ENCODE assay signal across 12 cellular contexts in genomic region chr20:45254867-45255266, GRCh38. TPM values are rescaled to one million over a fixed set of nuclear protein-coding genes. Genes with fewer than 3 reads are reported as not detected.
DNase-seq lines count a peak whose midpoint lies in the region; ATAC-seq and TF ChIP-seq lines count a peak whose summit lies in the region.
"Had no signal": no experiment of that assay in that cellular context is flagged by ENCODE, and none has a peak within 500 bp of the region (broad histone marks: within the 10 kb centered on the region; RNA-seq: fewer than 3 reads in every experiment).

No MANE protein-coding gene starts in this region.

- no peaks in the 10 kb centered on the region for H3K36me3 ChIP-seq in neutrophil

- H3K27ac Mint-ChIP-seq in CD14-positive monocyte, result peak overlapping the region; percentile 32 to 84 (median 79)

- H3K27ac ChIP-seq in neutrophil, result peak overlapping the region; percentile 77
- H3K27ac ChIP-seq: SK-N-MC had no signal

- H3K36me3 Mint-ChIP-seq in CD14-positive monocyte, result no peaks in the 10 kb centered on the region

- no peak for DNase-seq in CD14-positive monocyte (ENCODE audit: low spot score)
- DNase-seq in M059J (ENCODE audit: low read depth), result peak; percentile 20
- DNase-seq in cardiac fibroblast (ENCODE audit: low read depth in 2 of 2), result peak; percentile 61 to 66
- no peak for DNase-seq in epidermal melanocyte (ENCODE audit: insufficient read length, low spot score)

- TF ChIP-seq CTCF in CD14-positive monocyte (IDR thresholded peaks at IDR 0.05), result no peak
- TF ChIP-seq CTCF in cardiac fibroblast (IDR thresholded peaks at IDR 0.05; ENCODE audit: low read depth, low read length), result no peak
- TF ChIP-seq CTCF in neutrophil (IDR thresholded peaks at IDR 0.05), result no peak

- H3K9me3 ChIP-seq in neutrophil, result no peaks in the 10 kb centered on the region

- no peak for ATAC-seq in GM21360 (IDR thresholded peaks at IDR 0.05; ENCODE audit: unreplicated experiment)
- no peak for ATAC-seq in GM18870 (IDR thresholded peaks at IDR 0.05; ENCODE audit: unreplicated experiment)
- ATAC-seq in GM18861 (IDR thresholded peaks at IDR 0.05; ENCODE audit: unreplicated experiment), result no peak

- peaks cover 41% of the 10 kb centered on the region for H3K4me1 Mint-ChIP-seq in CD14-positive monocyte

- peaks cover 46 to 52% of the 10 kb centered on the region in 2 experiments for H3K4me1 ChIP-seq in neutrophil (ENCODE audit: control insufficient read depth in 1 of 2, insufficient read depth in 1 of 2, low read depth in 1 of 2, low read length in 1 of 2)

- peaks cover 0 to 11% (median 4%) of the 10 kb centered on the region in 3 donors for H3K27me3 Mint-ChIP-seq in CD14-positive monocyte (ENCODE audit: low read depth in 3 of 3)

- H3K4me3 ChIP-seq in cardiac fibroblast (replicated peaks in 1 of 2; ENCODE audit: low read depth in 2 of 2, low read length in 2 of 2) (no peak overlapping the region), neutrophil (ENCODE audit: low read depth in 1 of 2, low read length in 1 of 2) (peak overlapping the region; percentile 36 to 51)
- H3K4me3 ChIP-seq: SK-N-MC had no signal

- peak overlapping the region in 1 of 2 donors; percentile 52 for H3K4me3 Mint-ChIP-seq in CD14-positive monocyte

- no peaks in the 10 kb centered on the region for H3K27me3 ChIP-seq in neutrophil

- intact Hi-C loops in CD14-positive monocyte (cut with micrococcal nuclease), result no loop called here

- H3K9me3 Mint-ChIP-seq in CD14-positive monocyte, result no peaks in the 10 kb centered on the region

RNA-seq across cellular contexts. Expression of gene SLPI, which starts 0.5 kb away (rescaled TPM):
- polyA plus RNA-seq in CD14-positive monocyte, result 1 to 10 TPM in 1 of 2 donors, under 1 TPM in 1; 0.71 to 1.2 TPM
- total RNA-seq in M059J (2014; rRNA removed; shearing (Covaris generic)), result 0.30 TPM in 1 of 2 replicates, not detected in the other

RNA-seq across cellular contexts. Expression of gene SEMG2, which starts 33.7 kb away (rescaled TPM):
- not detected for polyA plus RNA-seq in CD14-positive monocyte
- total RNA-seq in M059J (2014; rRNA removed; shearing (Covaris generic)), result not detected in 2 replicates
- total RNA-seq: dermis microvascular lymphatic vessel endothelial cell, HT-29, mononuclear cell had no signal

RNA-seq across cellular contexts. Expression of gene SEMG1, which starts 48.0 kb away (rescaled TPM):
- polyA plus RNA-seq in CD14-positive monocyte, result not detected
- not detected in 2 replicates for total RNA-seq in M059J (2014; rRNA removed; shearing (Covaris generic))
- total RNA-seq: dermis microvascular lymphatic vessel endothelial cell, HT-29, mononuclear cell had no signal

RNA-seq across cellular contexts. Expression of gene RBPJL, which starts 51.8 kb away (rescaled TPM):
- not detected for polyA plus RNA-seq in CD14-positive monocyte
- not detected in 2 replicates for total RNA-seq in M059J (2014; rRNA removed; shearing (Covaris generic))
- total RNA-seq: dermis microvascular lymphatic vessel endothelial cell, HT-29, mononuclear cell had no signal

RNA-seq across cellular contexts. Expression of gene MATN4, which starts 53.2 kb away (rescaled TPM):
- polyA plus RNA-seq in CD14-positive monocyte, result not detected
- not detected in 2 replicates for total RNA-seq in M059J (2014; rRNA removed; shearing (Covaris generic))
- total RNA-seq: mononuclear cell had no signal

Comparison
In these comparisons a context has a peak if more than half of its experiments do, and no peak if none do; other contexts are left out.
1. DNase-seq: peak in M059J (single experiment) and cardiac fibroblast (2 of 2); none in CD14-positive monocyte (single experiment) and epidermal melanocyte (single experiment).
2. H3K4me3 ChIP-seq: peak in neutrophil (2 of 2); none in cardiac fibroblast (0 of 2).